8 cellular contexts compared by ENCODE assay signal in genomic region chr6:30684386-30685156, GRCh38. TPM values are rescaled to one million over a fixed set of nuclear protein-coding genes. Genes with fewer than 3 reads are reported as not detected.
DNase-seq lines count a peak whose midpoint lies in the region; ATAC-seq and TF ChIP-seq lines count a peak whose summit lies in the region.

No MANE protein-coding gene starts in this region.

- DNase-seq in Calu3 (no peak), NOMO-1 (lab: John Stamatoyannopoulos, UW; ENCODE audit: unreplicated experiment in 2 of 2) (peak; percentile 50 to 61), Right ventricle myocardium superior (peak; percentile 79), progenitor cell of endocrine pancreas (ENCODE audit: low spot score, unreplicated experiment) (no peak), HEK293T (ENCODE audit: extremely low spot score) (no peak)
- DNase-seq in activated T-helper 9 cell treated with anti-CD3 and anti-CD28 coated beads, Interleukin-2, amount 50 U/mL, for 16 hours (ENCODE audit: low read depth) = peak; percentile 33

- peak overlapping the region; percentile 78 for H3K4me3 Mint-ChIP-seq in Calu3 (ENCODE audit: low read depth, unreplicated experiment)
- H3K4me3 Mint-ChIP-seq in progenitor cell of endocrine pancreas (ENCODE audit: low read depth) = peak overlapping the region; percentile 57

- TF ChIP-seq CTCF in Calu3 (IDR thresholded peaks at IDR 0.05; ENCODE audit: unreplicated experiment) = no peak
- no peak for TF ChIP-seq CTCF in progenitor cell of endocrine pancreas (IDR thresholded peaks at IDR 0.05; ENCODE audit: unreplicated experiment)

- peaks cover 71% of the 10 kb centered on the region for H3K36me3 Mint-ChIP-seq in Calu3 (ENCODE audit: insufficient read depth, unreplicated experiment)
- H3K36me3 Mint-ChIP-seq in progenitor cell of endocrine pancreas (ENCODE audit: insufficient read depth) = peaks cover 1% of the 10 kb centered on the region

- intact Hi-C loops in Calu3 (cut with micrococcal nuclease; ENCODE audit: unreplicated experiment) = no loop called here
- intact Hi-C loops in Right ventricle myocardium superior (cut with DNase I) = no loop called here

- no TSS peak for BruUV-seq in Calu3 (replicated peaks; lab: Mats Ljungman, UMichigan)

- H3K4me1 Mint-ChIP-seq in Calu3 (ENCODE audit: low read depth, unreplicated experiment) (peaks cover 84% of the 10 kb centered on the region), progenitor cell of endocrine pancreas (ENCODE audit: low read depth) (peaks cover 43% of the 10 kb centered on the region)

- ATAC-seq in Right ventricle myocardium superior (ENCODE audit: poor library complexity) = no peak
- no peak for ATAC-seq in HG03521 (IDR thresholded peaks at IDR 0.05; ENCODE audit: unreplicated experiment)
- no peak for ATAC-seq in HG03045 (IDR thresholded peaks at IDR 0.05; ENCODE audit: unreplicated experiment)

- H3K27me3 Mint-ChIP-seq in Calu3 (ENCODE audit: unreplicated experiment) = no peaks in the 10 kb centered on the region
- H3K27me3 Mint-ChIP-seq in progenitor cell of endocrine pancreas = no peaks in the 10 kb centered on the region

- POLR2A ChIA-PET in HEK293T (lab: Yijun Ruan, JAX) = interaction anchor here (0.6 to 1.2 kb wide), 5 partner anchors 9 to 38 kb away, joined by 3 to 5 read pairs (median 3); partner anchors contain the start of genes DHX16 and MDC1

- H3K9me3 Mint-ChIP-seq in Calu3 (ENCODE audit: low read depth, unreplicated experiment) (no peaks in the 10 kb centered on the region), progenitor cell of endocrine pancreas (ENCODE audit: low read depth) (no peaks in the 10 kb centered on the region)

- CTCF ChIA-PET in Calu3 (lab: Charles Lee) (interaction anchor here (0.6 kb wide), 1 partner anchor 300 kb away, joined by 4 read pairs; no protein-coding TSS in a partner anchor), HEK293T (lab: Yijun Ruan, JAX) (interaction anchor here (0.6 to 1.0 kb wide), 3 partner anchors 30 to 142 kb away, joined by 3 to 5 read pairs (median 4); no protein-coding TSS in a partner anchor)

- H3K27ac Mint-ChIP-seq in Calu3 (ENCODE audit: unreplicated experiment) (peak overlapping the region; percentile 89), progenitor cell of endocrine pancreas (no peak overlapping the region)

TF ChIP-seq in HEK293T, 16 proteins besides CTCF, POLR2A, EP300 and RAD21:
- TF ChIP-seq FOXK2 (IDR thresholded peaks at IDR 0.05) = no peak
- no peak for TF ChIP-seq NFRKB (IDR thresholded peaks at IDR 0.05)
- TF ChIP-seq FOXM1 (IDR thresholded peaks at IDR 0.05; ENCODE audit: borderline replicate concordance) = no peak
- no peak for TF ChIP-seq PKNOX1 (IDR thresholded peaks at IDR 0.05)
- TF ChIP-seq L3MBTL2 (conservative IDR thresholded peaks at IDR 0.05) = no peak
- TF ChIP-seq LEF1 (IDR thresholded peaks at IDR 0.05; ENCODE audit: borderline replicate concordance) = no peak
- no peak for TF ChIP-seq CTBP1 (IDR thresholded peaks at IDR 0.05; ENCODE audit: borderline replicate concordance)
- no peak for TF ChIP-seq FOXA1 (IDR thresholded peaks at IDR 0.05)
- no peak for TF ChIP-seq SP1 (IDR thresholded peaks at IDR 0.05)
- no peak for TF ChIP-seq ELF4 (IDR thresholded peaks at IDR 0.05)
- TF ChIP-seq TARDBP (IDR thresholded peaks at IDR 0.05) = no peak
- no peak for TF ChIP-seq ZNF384 (IDR thresholded peaks at IDR 0.05)
- TF ChIP-seq BHLHE40 (IDR thresholded peaks at IDR 0.05; ENCODE audit: borderline replicate concordance) = no peak
- TF ChIP-seq ARNT (IDR thresholded peaks at IDR 0.05) = no peak
- no peak for TF ChIP-seq HDGF (IDR thresholded peaks at IDR 0.05; ENCODE audit: borderline replicate concordance)
- no peak for TF ChIP-seq SUZ12 (IDR thresholded peaks at IDR 0.05)

RNA-seq across cellular contexts. Expression of gene PPP1R18, which starts 1.9 kb away (rescaled TPM):
- total RNA-seq in Calu3 (2022) (22.0 and 28.2 TPM in 2 replicates), Right ventricle myocardium superior (13.4 TPM), progenitor cell of endocrine pancreas (22.5 and 25.4 TPM in 2 replicates)

RNA-seq across cellular contexts. Expression of gene NRM, which starts 6.2 kb away (rescaled TPM):
- total RNA-seq in Calu3 (2022) (22.8 and 30.2 TPM in 2 replicates), Right ventricle myocardium superior (3.2 TPM), progenitor cell of endocrine pancreas (35.5 and 37.9 TPM in 2 replicates)

RNA-seq across cellular contexts. Expression of gene DHX16, which starts 11.8 kb away (rescaled TPM):
- total RNA-seq in Calu3 (2022) = 51.6 and 55.6 TPM in 2 replicates
- 20.5 TPM for total RNA-seq in Right ventricle myocardium superior
- total RNA-seq in progenitor cell of endocrine pancreas = 30.0 and 31.0 TPM in 2 replicates

RNA-seq across cellular contexts. Expression of gene MDC1, which starts 32.5 kb away (rescaled TPM):
- total RNA-seq in Calu3 (2022) = 62.4 and 66.6 TPM in 2 replicates
- total RNA-seq in Right ventricle myocardium superior = 16.4 TPM
- total RNA-seq in progenitor cell of endocrine pancreas = 58.5 and 67.6 TPM in 2 replicates

RNA-seq across cellular contexts. Expression of gene TUBB, which starts 35.6 kb away (rescaled TPM):
- total RNA-seq in Calu3 (2022) (967 and 1,123 TPM in 2 replicates), Right ventricle myocardium superior (179 TPM), progenitor cell of endocrine pancreas (1,227 and 1,272 TPM in 2 replicates)

Comparison
In these comparisons a context has a peak if more than half of its experiments do, and no peak if none do; other contexts are left out.
1. DNase-seq: peak in NOMO-1 (2 of 2), activated T-helper 9 cell treated with anti-CD3 and anti-CD28 coated beads, Interleukin-2, amount 50 U/mL, for 16 hours (single experiment) and Right ventricle myocardium superior (single experiment); none in Calu3 (single experiment), progenitor cell of endocrine pancreas (single experiment) and HEK293T (single experiment).